Comparison of ENCODE assay signal across 8 cellular contexts in genomic region chr13:97344250-97345175, GRCh38.
DNase-seq lines count a peak whose midpoint lies in the region; ATAC-seq and TF ChIP-seq lines count a peak whose summit lies in the region.

No MANE protein-coding gene starts in this region.

- H3K27ac Mint-ChIP-seq in memory B cell = no peak overlapping the region

- H3K4me3 Mint-ChIP-seq in memory B cell = no peak overlapping the region

- ATAC-seq in HG02610 (IDR thresholded peaks at IDR 0.05; ENCODE audit: unreplicated experiment) (peak; percentile 71), memory B cell (ENCODE audit: low read depth) (peak; percentile 29)

- H3K4me1 Mint-ChIP-seq in memory B cell = no peaks in the 10 kb centered on the region

- TF ChIP-seq POLR2A in stomach (IDR thresholded peaks at IDR 0.05) = no peak

- TF ChIP-seq CTCF in stomach (IDR thresholded peaks at IDR 0.05) = peak in 5 of 7 experiments; percentile 46 to 70 (median 53)

- H3K27ac ChIP-seq in stomach = peak overlapping the region in 3 of 5 donors; percentile 2 to 34 (median 34)

- no peaks in the 10 kb centered on the region for H3K9me3 Mint-ChIP-seq in memory B cell

- no peaks in the 10 kb centered on the region for H3K9me3 ChIP-seq in stomach

- DNase-seq in activated CD8-positive, alpha-beta memory T cell treated with anti-CD3 and anti-CD28 coated beads for 24 hours = peak; percentile 68
- no peak for DNase-seq in activated CD8-positive, alpha-beta memory T cell treated with anti-CD3 and anti-CD28 coated beads, Interleukin-2, amount 50 U/mL, for 48 hours
- DNase-seq in NCI-H1694 treated with DMSO at 0.1 percent for 48 hours (lab: John Stamatoyannopoulos, UW) = peak; percentile 30
- DNase-seq in activated CD4-positive, alpha-beta T cell treated with anti-CD3 and anti-CD28 coated beads for 4 hours = peak; percentile 39 to 49
- peak; percentile 8 for DNase-seq in effector CD8-positive, alpha-beta T cell (lab: John Stamatoyannopoulos, UW)
- peak in 1 of 2 donors; percentile 7 for DNase-seq in memory B cell (ENCODE audit: low spot score in 2 of 2)
- DNase-seq in stomach = peak; percentile 62

- 30 to 41% (median 33%) methylated on average over 5 of the region's 5 CpGs for WGBS in stomach, 5 donors

- H3K36me3 Mint-ChIP-seq in memory B cell = peaks cover 21% of the 10 kb centered on the region

- TF ChIP-seq EP300 in stomach (IDR thresholded peaks at IDR 0.05) = no peak

- no peak overlapping the region for H3K4me3 ChIP-seq in stomach

- H3K27me3 Mint-ChIP-seq in memory B cell = no peaks in the 10 kb centered on the region

- no peaks in the 10 kb centered on the region for H3K27me3 ChIP-seq in stomach

- intact Hi-C loops in stomach (cut with DNase I; ENCODE audit: low total_unique reads) = loop anchor here (10.0 kb wide), 1 partner anchor 130 kb away; no protein-coding TSS in a partner anchor

- peaks cover 27 to 54% (median 44%) of the 10 kb centered on the region in 4 donors for H3K36me3 ChIP-seq in stomach

- H3K4me1 ChIP-seq in stomach = peaks cover 0 to 44% (median 26%) of the 10 kb centered on the region in 4 donors
